ENCODE assay signal across 8 cellular contexts in the genomic region with DNA sequence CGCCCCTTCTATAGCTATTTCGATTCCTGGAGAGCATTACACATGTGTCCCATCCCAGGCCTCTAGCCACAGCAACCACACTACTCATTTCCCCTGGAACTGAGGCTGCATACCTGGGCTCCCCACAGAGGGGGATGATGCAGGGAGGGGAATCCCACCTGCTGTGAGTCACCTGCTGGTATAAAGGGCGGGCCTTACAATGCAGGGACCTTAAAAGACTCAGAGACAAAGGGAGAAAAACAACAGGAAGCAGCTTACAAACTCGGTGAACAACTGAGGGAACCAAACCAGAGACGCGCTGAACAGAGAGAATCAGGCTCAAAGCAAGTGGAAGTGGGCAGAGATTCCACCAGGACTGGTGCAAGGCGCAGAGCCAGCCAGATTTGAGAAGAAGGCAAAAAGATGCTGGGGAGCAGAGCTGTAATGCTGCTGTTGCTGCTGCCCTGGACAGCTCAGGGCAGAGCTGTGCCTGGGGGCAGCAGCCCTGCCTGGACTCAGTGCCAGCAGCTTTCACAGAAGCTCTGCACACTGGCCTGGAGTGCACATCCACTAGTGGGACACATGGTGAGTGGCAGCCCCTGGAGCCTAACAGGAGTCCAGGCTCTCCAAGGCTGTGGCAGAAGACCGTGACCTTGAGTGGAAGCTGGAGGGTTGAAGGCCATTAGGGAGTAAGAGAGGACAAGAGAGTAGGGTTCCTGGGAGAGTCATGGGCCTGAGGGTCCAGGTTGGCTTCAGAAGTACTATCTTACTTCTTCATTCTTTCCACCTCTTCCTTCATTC. TPM values are rescaled to one million over a fixed set of nuclear protein-coding genes. Genes with fewer than 3 reads are reported as not detected.
DNase-seq lines count a peak whose midpoint lies in the region; ATAC-seq and FAIRE-seq lines count a peak whose summit lies in the region.
"Had no signal": no experiment of that assay in that cellular context is flagged by ENCODE, and none has a peak within 500 bp of the region (broad histone marks: within the 10 kb centered on the region; RNA-seq: fewer than 3 reads in every experiment).

Gene IL23A, plus strand, starts transcription at position 242 of the 780 bp plus-strand sequence. Its CDS starts 161 bp downstream, at position 403.

- H3K4me1 Mint-ChIP-seq in natural killer cell treated with Interleukin-12 subunit alpha and Interleukin-12 subunit beta and Interleukin-15 and Interleukin-18, amount 100 ng/mL, for 72 hours (ENCODE audit: low read depth in 2 of 2): peaks cover 22 to 25% of the 10 kb centered on the region in 2 donors

- FAIRE-seq in RCC 7860 (lab: Jason Lieb, UNC): no peak

- H3K27me3 Mint-ChIP-seq in natural killer cell treated with Interleukin-12 subunit alpha and Interleukin-12 subunit beta and Interleukin-15 and Interleukin-18, amount 100 ng/mL, for 72 hours: no peaks in the 10 kb centered on the region

- no peaks in the 10 kb centered on the region for H3K9me3 Mint-ChIP-seq in activated naive CD4-positive, alpha-beta T cell treated with anti-CD3 and anti-CD28 coated beads, Interleukin-2, amount 50 U/mL, for 72 hours
- H3K9me3 Mint-ChIP-seq in natural killer cell treated with Interleukin-12 subunit alpha and Interleukin-12 subunit beta and Interleukin-15 and Interleukin-18, amount 100 ng/mL, for 72 hours: no peaks in the 10 kb centered on the region

- H3K4me3 ChIP-seq in MG63: no peak within 1 kb of the TSS
- H3K4me3 ChIP-seq: cardiac muscle cell had no signal

- peaks cover 10 to 18% of the 10 kb centered on the region in 2 donors for H3K36me3 Mint-ChIP-seq in activated naive CD4-positive, alpha-beta T cell treated with anti-CD3 and anti-CD28 coated beads, Interleukin-2, amount 50 U/mL, for 72 hours
- peaks cover 6% of the 10 kb centered on the region for H3K36me3 Mint-ChIP-seq in natural killer cell treated with Interleukin-12 subunit alpha and Interleukin-12 subunit beta and Interleukin-15 and Interleukin-18, amount 100 ng/mL, for 72 hours

- peaks cover 4% of the 10 kb centered on the region for H3K36me3 ChIP-seq in MG63

- peak within 1 kb of the TSS; percentile 57 for H3K4me3 Mint-ChIP-seq in natural killer cell treated with Interleukin-12 subunit alpha and Interleukin-12 subunit beta and Interleukin-15 and Interleukin-18, amount 100 ng/mL, for 72 hours

- peak within 1 kb of the TSS; percentile 95 for H3K27ac Mint-ChIP-seq in activated naive CD4-positive, alpha-beta T cell treated with anti-CD3 and anti-CD28 coated beads, Interleukin-2, amount 50 U/mL, for 72 hours
- H3K27ac Mint-ChIP-seq in natural killer cell treated with Interleukin-12 subunit alpha and Interleukin-12 subunit beta and Interleukin-15 and Interleukin-18, amount 100 ng/mL, for 72 hours: peak within 1 kb of the TSS; percentile 78 to 84

- H3K27me3 ChIP-seq in MG63: no peaks in the 10 kb centered on the region
- H3K27me3 ChIP-seq: cardiac muscle cell had no signal

- DNase-seq in RCC 7860 (ENCODE audit: low spot score): peak; percentile 49
- DNase-seq in activated naive CD4-positive, alpha-beta T cell treated with anti-CD3 and anti-CD28 coated beads, Interleukin-2, amount 50 U/mL, for 72 hours (ENCODE audit: low spot score in 2 of 2): peak; percentile 79 to 95
- no peak for DNase-seq in natural killer cell treated with Interleukin-12 subunit alpha and Interleukin-12 subunit beta and Interleukin-15 and Interleukin-18, amount 100 ng/mL, for 72 hours (ENCODE audit: low spot score)
- DNase-seq in MG63: no peak
- DNase-seq in GOT3 (lab: John Stamatoyannopoulos, UW): no peak
- no peak for DNase-seq in SKM-1 (lab: John Stamatoyannopoulos, UW; ENCODE audit: unreplicated experiment)

- peak; percentile 41 for ATAC-seq in GM21786 (IDR thresholded peaks at IDR 0.05; ENCODE audit: unreplicated experiment)
- ATAC-seq in activated naive CD4-positive, alpha-beta T cell treated with anti-CD3 and anti-CD28 coated beads, Interleukin-2, amount 50 U/mL, for 72 hours: peak; percentile 86 to 89
- ATAC-seq in natural killer cell treated with Interleukin-12 subunit alpha and Interleukin-12 subunit beta and Interleukin-15 and Interleukin-18, amount 100 ng/mL, for 72 hours: peak in 1 of 2 donors; percentile 39

- H3K9me3 ChIP-seq in MG63: no peaks in the 10 kb centered on the region

RNA-seq across cellular contexts. Expression of gene IL23A, which starts in this region (rescaled TPM):
- 10 to 100 TPM in 1 of 2 donors, 1 to 10 TPM in 1; 9.6 to 20.9 TPM for total RNA-seq in activated naive CD4-positive, alpha-beta T cell treated with anti-CD3 and anti-CD28 coated beads, Interleukin-2, amount 50 U/mL, for 72 hours
- total RNA-seq in natural killer cell treated with Interleukin-12 subunit alpha and Interleukin-12 subunit beta and Interleukin-15 and Interleukin-18, amount 100 ng/mL, for 72 hours: 1 to 10 TPM in 1 of 2 donors, under 1 TPM in 1; 0.84 to 1.3 TPM
- not detected in 2 replicates for total RNA-seq in MG63 (2014; rRNA removed; shearing (Covaris generic); ENCODE audit: low replicate concordance)

Comparison
In these comparisons a context has a peak if more than half of its experiments do, and no peak if none do; other contexts are left out.
1. RNA of gene IL23A (total RNA-seq): 9.6 to 20.9 TPM in activated naive CD4-positive, alpha-beta T cell treated with anti-CD3 and anti-CD28 coated beads, Interleukin-2, amount 50 U/mL, for 72 hours; 0.84 to 1.3 TPM in natural killer cell treated with Interleukin-12 subunit alpha and Interleukin-12 subunit beta and Interleukin-15 and Interleukin-18, amount 100 ng/mL, for 72 hours and not detected in MG63; every median in the first group is over 4 times any median in the second.
2. DNase-seq: peak in RCC 7860 (single experiment) and activated naive CD4-positive, alpha-beta T cell treated with anti-CD3 and anti-CD28 coated beads, Interleukin-2, amount 50 U/mL, for 72 hours (2 of 2); none in natural killer cell treated with Interleukin-12 subunit alpha and Interleukin-12 subunit beta and Interleukin-15 and Interleukin-18, amount 100 ng/mL, for 72 hours (single experiment), MG63 (single experiment), GOT3 (single experiment) and SKM-1 (single experiment).